ENCODE assay signal across 1 cellular context in the genomic region with DNA sequence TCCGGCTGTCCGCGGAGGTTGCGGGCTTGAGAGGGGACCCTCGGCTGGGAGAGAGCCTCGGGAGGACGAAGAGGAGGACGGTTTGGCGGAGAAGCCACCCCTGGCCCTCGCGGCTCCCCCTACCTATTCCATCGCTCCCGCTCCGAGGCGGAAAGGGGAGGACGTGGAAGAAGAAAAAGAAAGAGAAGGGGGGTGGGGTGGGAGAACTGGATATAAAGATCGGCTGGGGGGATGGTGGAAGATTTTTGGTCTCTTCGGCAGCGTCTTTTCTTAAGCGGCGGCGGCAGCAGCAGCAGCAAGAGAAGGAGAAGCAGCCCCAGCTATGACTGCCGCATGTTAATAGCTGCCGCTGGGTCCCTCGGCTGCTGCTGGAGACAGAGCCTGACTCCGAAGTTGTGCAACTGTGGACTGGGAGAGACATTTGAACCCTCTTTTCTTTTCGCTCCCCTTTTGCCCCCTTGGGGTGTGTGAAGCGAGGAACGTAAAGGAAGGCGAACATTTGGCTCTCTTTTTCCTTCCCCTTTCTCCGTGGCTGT.
TF ChIP-seq lines count a peak whose summit lies in the region.

No MANE protein-coding gene starts in this region.

TF ChIP-seq in GM23338, 12 proteins besides CTCF, POLR2A, EP300 and RAD21 (continued from another document):
- TF ChIP-seq, protein P1, sequence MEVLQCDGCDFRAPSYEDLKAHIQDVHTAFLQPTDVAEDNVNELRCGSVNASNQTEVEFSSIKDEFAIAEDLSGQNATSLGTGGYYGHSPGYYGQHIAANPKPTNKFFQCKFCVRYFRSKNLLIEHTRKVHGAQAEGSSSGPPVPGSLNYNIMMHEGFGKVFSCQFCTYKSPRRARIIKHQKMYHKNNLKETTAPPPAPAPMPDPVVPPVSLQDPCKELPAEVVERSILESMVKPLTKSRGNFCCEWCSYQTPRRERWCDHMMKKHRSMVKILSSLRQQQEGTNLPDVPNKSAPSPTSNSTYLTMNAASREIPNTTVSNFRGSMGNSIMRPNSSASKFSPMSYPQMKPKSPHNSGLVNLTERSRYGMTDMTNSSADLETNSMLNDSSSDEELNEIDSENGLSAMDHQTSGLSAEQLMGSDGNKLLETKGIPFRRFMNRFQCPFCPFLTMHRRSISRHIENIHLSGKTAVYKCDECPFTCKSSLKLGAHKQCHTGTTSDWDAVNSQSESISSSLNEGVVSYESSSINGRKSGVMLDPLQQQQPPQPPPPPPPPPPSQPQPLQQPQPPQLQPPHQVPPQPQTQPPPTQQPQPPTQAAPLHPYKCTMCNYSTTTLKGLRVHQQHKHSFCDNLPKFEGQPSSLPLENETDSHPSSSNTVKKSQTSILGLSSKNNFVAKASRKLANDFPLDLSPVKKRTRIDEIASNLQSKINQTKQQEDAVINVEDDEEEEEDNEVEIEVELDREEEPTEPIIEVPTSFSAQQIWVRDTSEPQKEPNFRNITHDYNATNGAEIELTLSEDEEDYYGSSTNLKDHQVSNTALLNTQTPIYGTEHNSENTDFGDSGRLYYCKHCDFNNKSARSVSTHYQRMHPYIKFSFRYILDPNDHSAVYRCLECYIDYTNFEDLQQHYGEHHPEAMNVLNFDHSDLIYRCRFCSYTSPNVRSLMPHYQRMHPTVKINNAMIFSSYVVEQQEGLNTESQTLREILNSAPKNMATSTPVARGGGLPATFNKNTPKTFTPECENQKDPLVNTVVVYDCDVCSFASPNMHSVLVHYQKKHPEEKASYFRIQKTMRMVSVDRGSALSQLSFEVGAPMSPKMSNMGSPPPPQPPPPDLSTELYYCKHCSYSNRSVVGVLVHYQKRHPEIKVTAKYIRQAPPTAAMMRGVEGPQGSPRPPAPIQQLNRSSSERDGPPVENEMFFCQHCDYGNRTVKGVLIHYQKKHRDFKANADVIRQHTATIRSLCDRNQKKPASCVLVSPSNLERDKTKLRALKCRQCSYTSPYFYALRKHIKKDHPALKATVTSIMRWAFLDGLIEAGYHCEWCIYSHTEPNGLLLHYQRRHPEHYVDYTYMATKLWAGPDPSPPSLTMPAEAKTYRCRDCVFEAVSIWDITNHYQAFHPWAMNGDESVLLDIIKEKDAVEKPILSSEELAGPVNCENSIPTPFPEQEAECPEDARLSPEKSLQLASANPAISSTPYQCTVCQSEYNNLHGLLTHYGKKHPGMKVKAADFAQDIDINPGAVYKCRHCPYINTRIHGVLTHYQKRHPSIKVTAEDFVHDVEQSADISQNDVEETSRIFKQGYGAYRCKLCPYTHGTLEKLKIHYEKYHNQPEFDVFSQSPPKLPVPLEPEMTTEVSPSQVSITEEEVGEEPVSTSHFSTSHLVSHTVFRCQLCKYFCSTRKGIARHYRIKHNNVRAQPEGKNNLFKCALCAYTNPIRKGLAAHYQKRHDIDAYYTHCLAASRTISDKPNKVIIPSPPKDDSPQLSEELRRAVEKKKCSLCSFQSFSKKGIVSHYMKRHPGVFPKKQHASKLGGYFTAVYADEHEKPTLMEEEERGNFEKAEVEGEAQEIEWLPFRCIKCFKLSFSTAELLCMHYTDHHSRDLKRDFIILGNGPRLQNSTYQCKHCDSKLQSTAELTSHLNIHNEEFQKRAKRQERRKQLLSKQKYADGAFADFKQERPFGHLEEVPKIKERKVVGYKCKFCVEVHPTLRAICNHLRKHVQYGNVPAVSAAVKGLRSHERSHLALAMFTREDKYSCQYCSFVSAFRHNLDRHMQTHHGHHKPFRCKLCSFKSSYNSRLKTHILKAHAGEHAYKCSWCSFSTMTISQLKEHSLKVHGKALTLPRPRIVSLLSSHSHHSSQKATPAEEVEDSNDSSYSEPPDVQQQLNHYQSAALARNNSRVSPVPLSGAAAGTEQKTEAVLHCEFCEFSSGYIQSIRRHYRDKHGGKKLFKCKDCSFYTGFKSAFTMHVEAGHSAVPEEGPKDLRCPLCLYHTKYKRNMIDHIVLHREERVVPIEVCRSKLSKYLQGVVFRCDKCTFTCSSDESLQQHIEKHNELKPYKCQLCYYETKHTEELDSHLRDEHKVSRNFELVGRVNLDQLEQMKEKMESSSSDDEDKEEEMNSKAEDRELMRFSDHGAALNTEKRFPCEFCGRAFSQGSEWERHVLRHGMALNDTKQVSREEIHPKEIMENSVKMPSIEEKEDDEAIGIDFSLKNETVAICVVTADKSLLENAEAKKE (CRISPR knock-in tag; IDR thresholded peaks at IDR 0.05) = no peak
